In the genomic region with DNA sequence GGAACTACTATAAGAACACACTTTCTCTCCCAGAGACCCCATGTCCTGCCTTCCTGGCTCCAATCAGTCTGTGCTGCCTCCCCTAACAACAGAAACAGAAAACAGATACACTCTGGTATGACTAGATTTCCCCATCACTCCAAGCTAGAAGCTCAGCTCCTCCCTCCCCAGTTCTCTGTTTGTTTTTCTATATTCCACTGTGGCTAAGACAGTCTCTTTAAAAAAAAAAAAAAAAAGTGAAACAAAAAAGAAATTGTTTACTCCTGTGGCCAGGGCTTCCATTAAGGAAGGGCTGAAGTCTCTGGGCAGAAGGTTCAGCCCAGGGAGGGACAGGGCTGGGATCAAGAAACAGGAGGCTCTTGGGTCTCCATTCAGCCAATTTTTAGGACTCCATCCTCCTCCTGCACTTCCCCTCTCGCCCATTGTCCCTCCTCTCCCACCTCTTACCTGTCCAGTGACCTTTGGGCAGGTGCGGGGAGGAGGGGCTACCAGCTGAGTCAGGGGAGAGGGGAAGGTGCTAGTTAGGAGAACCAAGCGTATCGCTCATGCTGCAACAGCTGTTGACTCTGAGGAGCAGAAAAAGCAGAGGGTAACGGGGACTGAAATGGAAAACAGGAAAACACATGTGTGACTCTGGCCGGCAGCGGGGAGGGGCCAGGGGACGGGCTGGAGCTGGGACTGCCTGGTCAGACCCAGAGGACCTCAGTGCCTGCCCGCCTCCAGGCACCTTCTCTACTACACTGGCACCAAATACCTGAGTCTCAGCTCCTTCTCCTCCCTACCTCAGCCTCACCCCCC, we compare ENCODE assay signal across 6 cellular contexts. TPM values are rescaled to one million over a fixed set of nuclear protein-coding genes. Genes with fewer than 3 reads are reported as not detected.
A peak's percentile ranks its signal among the peaks of the same experiment; 100 is the strongest.
DNase-seq lines count a peak whose midpoint lies in the region; ATAC-seq and TF ChIP-seq lines count a peak whose summit lies in the region.

No MANE protein-coding gene starts in this region.

- no peaks in the 10 kb centered on the region for H3K9me3 ChIP-seq in neural progenitor cell (ENCODE audit: low read depth)

- H3K79me2 ChIP-seq in neural progenitor cell (ENCODE audit: low read depth), result no peaks in the 10 kb centered on the region

- DNase-seq in brain microvascular endothelial cell, result peak; percentile 63
- DNase-seq in neural progenitor cell (ENCODE audit: low spot score), result no peak
- no peak for DNase-seq in NK-92 (lab: John Stamatoyannopoulos, UW; ENCODE audit: unreplicated experiment)
- no peak for DNase-seq in stimulated activated CD4-positive, alpha-beta T cell treated with anti-CD3 and anti-CD28 coated beads, Interleukin-2, amount 100 ng/mL, for 48 hours

- TF ChIP-seq CTCF in brain microvascular endothelial cell (IDR thresholded peaks at IDR 0.05; ENCODE audit: low read depth, low read length, missing control alignments) (no peak), neural progenitor cell (IDR thresholded peaks at IDR 0.05) (no peak)

- H3K27ac ChIP-seq in brain microvascular endothelial cell, result peak overlapping the region; percentile 53
- no peak overlapping the region for H3K27ac ChIP-seq in neural progenitor cell

- H3K9me3 Mint-ChIP-seq in neural progenitor cell, result no peaks in the 10 kb centered on the region

- H3K4me3 ChIP-seq in brain microvascular endothelial cell (ENCODE audit: low read depth, low read length) (no peak overlapping the region), neural progenitor cell (no peak overlapping the region)

- peaks cover 22% of the 10 kb centered on the region for H3K27me3 Mint-ChIP-seq in neural progenitor cell (ENCODE audit: insufficient read depth, low read depth)

- peaks cover 16% of the 10 kb centered on the region for H3K4me1 ChIP-seq in neural progenitor cell

- H3F3A ChIP-seq in neural progenitor cell (ENCODE audit: low read depth), result peaks cover 61% of the 10 kb centered on the region

- H3K4me2 ChIP-seq in neural progenitor cell, result no peak overlapping the region

- no peak overlapping the region for H3K4me3 Mint-ChIP-seq in neural progenitor cell

- no peaks in the 10 kb centered on the region for H3K27me3 ChIP-seq in brain microvascular endothelial cell (replicated peaks)
- H3K27me3 ChIP-seq in neural progenitor cell, result peaks cover 52% of the 10 kb centered on the region

- H3K9ac ChIP-seq in neural progenitor cell, result no peak overlapping the region

- peak overlapping the region; percentile 74 for H3K27ac Mint-ChIP-seq in neural progenitor cell

- no peaks in the 10 kb centered on the region for H4K20me1 ChIP-seq in neural progenitor cell (ENCODE audit: low read depth)

- in situ Hi-C loops in brain microvascular endothelial cell (cut with HindIII; ENCODE audit: low pct_ligation_motif_present, low sequenced_read_pairs), result no loop called here

- ATAC-seq in HG02973 (IDR thresholded peaks at IDR 0.05; ENCODE audit: unreplicated experiment) (peak; percentile 38), GM19455 (IDR thresholded peaks at IDR 0.05; ENCODE audit: unreplicated experiment) (no peak)

- no peaks in the 10 kb centered on the region for H3K36me3 Mint-ChIP-seq in neural progenitor cell

- H3K36me3 ChIP-seq in brain microvascular endothelial cell (replicated peaks) (no peaks in the 10 kb centered on the region), neural progenitor cell (no peaks in the 10 kb centered on the region)

- H2AFZ ChIP-seq in neural progenitor cell (replicated peaks), result peak overlapping the region; percentile 54

- H3K4me1 Mint-ChIP-seq in neural progenitor cell, result peaks cover 50% of the 10 kb centered on the region

RNA-seq across cellular contexts. Expression of a gene that starts 4.2 kb away (rescaled TPM):
- 2.8 and 5.6 TPM in 2 replicates for total RNA-seq in neural progenitor cell (ENCODE audit: low replicate concordance)

RNA-seq across cellular contexts. Expression of a gene that starts 10.3 kb away (rescaled TPM):
- 28.1 and 71.5 TPM in 2 replicates for total RNA-seq in neural progenitor cell (ENCODE audit: low replicate concordance)

RNA-seq across cellular contexts. Expression of a gene that starts 17.0 kb away (rescaled TPM):
- total RNA-seq in neural progenitor cell (ENCODE audit: low replicate concordance), result 15.1 and 25.2 TPM in 2 replicates

RNA-seq across cellular contexts. Expression of a gene that starts 52.1 kb away (rescaled TPM):
- total RNA-seq in neural progenitor cell (ENCODE audit: low replicate concordance), result 0.92 and 4.2 TPM in 2 replicates

RNA-seq across cellular contexts. Expression of a gene that starts 52.9 kb away (rescaled TPM):
- 101 and 116 TPM in 2 replicates for total RNA-seq in neural progenitor cell (ENCODE audit: low replicate concordance)
